ENCODE assay signal across 10 cellular contexts in genomic region chr1:116987256-116987555, GRCh38. TPM values are rescaled to one million over a fixed set of nuclear protein-coding genes. Genes with fewer than 3 reads are reported as not detected.
DNase-seq lines count a peak whose midpoint lies in the region; ATAC-seq and TF ChIP-seq lines count a peak whose summit lies in the region.
"Had no signal": no experiment of that assay in that cellular context is flagged by ENCODE, and none has a peak within 500 bp of the region (broad histone marks: within the 10 kb centered on the region; RNA-seq: fewer than 3 reads in every experiment).

No MANE protein-coding gene starts in this region.

- in situ Hi-C loops in G401 (cut with HindIII; ENCODE audit: low sequenced_read_pairs) = no loop called here

- intact Hi-C loops in Calu3 (cut with micrococcal nuclease; ENCODE audit: unreplicated experiment) = no loop called here

- no peaks in the 10 kb centered on the region for H3K4me1 Mint-ChIP-seq in Calu3 (ENCODE audit: low read depth, unreplicated experiment)
- peaks cover 34% of the 10 kb centered on the region for H3K4me1 Mint-ChIP-seq in activated naive CD8-positive, alpha-beta T cell treated with anti-CD3 and anti-CD28 coated beads for 36 hours

- H3K27me3 Mint-ChIP-seq in Calu3 (ENCODE audit: unreplicated experiment) = no peaks in the 10 kb centered on the region
- H3K27me3 Mint-ChIP-seq in activated naive CD8-positive, alpha-beta T cell treated with anti-CD3 and anti-CD28 coated beads for 36 hours = no peaks in the 10 kb centered on the region

- BruUV-seq in Calu3 (replicated peaks; lab: Mats Ljungman, UMichigan) = TSS peak; percentile 51

- TF ChIP-seq CTCF in Calu3 (IDR thresholded peaks at IDR 0.05; ENCODE audit: unreplicated experiment) = no peak

- H3K27ac Mint-ChIP-seq in Calu3 (ENCODE audit: unreplicated experiment) = no peak overlapping the region
- peak overlapping the region; percentile 96 for H3K27ac Mint-ChIP-seq in activated naive CD8-positive, alpha-beta T cell treated with anti-CD3 and anti-CD28 coated beads for 36 hours

- no peaks in the 10 kb centered on the region for H3K36me3 Mint-ChIP-seq in Calu3 (ENCODE audit: insufficient read depth, unreplicated experiment)
- H3K36me3 Mint-ChIP-seq in activated naive CD8-positive, alpha-beta T cell treated with anti-CD3 and anti-CD28 coated beads for 36 hours = peaks cover 20% of the 10 kb centered on the region

- no peak for DNase-seq in Calu3
- DNase-seq in activated CD4-positive, alpha-beta T cell treated with anti-CD3 and anti-CD28 coated beads for 1 hour = peak; percentile 61
- peak; percentile 60 for DNase-seq in activated naive CD8-positive, alpha-beta T cell treated with anti-CD3 and anti-CD28 coated beads for 36 hours
- DNase-seq in stimulated activated CD4-positive, alpha-beta T cell treated with anti-CD3 and anti-CD28 coated beads, Interleukin-1b, Interleukin-23, amount 100 ng/mL, for 48 hours = peak; percentile 75
- DNase-seq in dermis blood vessel endothelial cell = no peak
- no peak for DNase-seq in 8988T
- no peak for DNase-seq in G401 (ENCODE audit: low spot score)
- DNase-seq: lower lobe of right lung, SJCRH30 had no signal

- no peaks in the 10 kb centered on the region for H3K9me3 Mint-ChIP-seq in Calu3 (ENCODE audit: low read depth, unreplicated experiment)
- H3K9me3 Mint-ChIP-seq in activated naive CD8-positive, alpha-beta T cell treated with anti-CD3 and anti-CD28 coated beads for 36 hours = no peaks in the 10 kb centered on the region

- no peak for ATAC-seq in HG02588 (IDR thresholded peaks at IDR 0.05; ENCODE audit: unreplicated experiment)

- H3K4me3 Mint-ChIP-seq in Calu3 (ENCODE audit: low read depth, unreplicated experiment) = no peak overlapping the region
- peak overlapping the region; percentile 73 for H3K4me3 Mint-ChIP-seq in activated naive CD8-positive, alpha-beta T cell treated with anti-CD3 and anti-CD28 coated beads for 36 hours

- CTCF ChIA-PET in Calu3 (lab: Charles Lee) = no interaction called here

RNA-seq across cellular contexts. Expression of gene CD101, which starts 14.4 kb away (rescaled TPM):
- 0.31 and 0.76 TPM in 2 replicates for total RNA-seq in Calu3 (2022)
- under 1 TPM; 0.12 to 0.47 TPM for total RNA-seq in activated naive CD8-positive, alpha-beta T cell treated with anti-CD3 and anti-CD28 coated beads for 36 hours
- total RNA-seq in dermis blood vessel endothelial cell = 0.17 and 0.19 TPM in 2 replicates
- total RNA-seq in G401 (2014; rRNA removed; shearing (Covaris generic)) = 0.55 and 1.2 TPM in 2 replicates

Comparison
In these comparisons a context has a peak if more than half of its experiments do, and no peak if none do; other contexts are left out.
1. DNase-seq: peak in activated CD4-positive, alpha-beta T cell treated with anti-CD3 and anti-CD28 coated beads for 1 hour (single experiment), activated naive CD8-positive, alpha-beta T cell treated with anti-CD3 and anti-CD28 coated beads for 36 hours (single experiment) and stimulated activated CD4-positive, alpha-beta T cell treated with anti-CD3 and anti-CD28 coated beads, Interleukin-1b, Interleukin-23, amount 100 ng/mL, for 48 hours (single experiment); none in Calu3 (single experiment), dermis blood vessel endothelial cell (single experiment), 8988T (single experiment) and G401 (single experiment).